Comparison of ENCODE assay signal across 8 cellular contexts in genomic region chr17:7579839-7580630, GRCh38. TPM values are rescaled to one million over a fixed set of nuclear protein-coding genes. Genes with fewer than 3 reads are reported as not detected.
DNase-seq lines count a peak whose midpoint lies in the region; ATAC-seq and TF ChIP-seq lines count a peak whose summit lies in the region.

No MANE protein-coding gene starts in this region.

- H3K9me3 ChIP-seq in left lung (no peaks in the 10 kb centered on the region), thymus (ENCODE audit: control insufficient read depth) (no peaks in the 10 kb centered on the region)

- ATAC-seq in activated T-cell treated with anti-CD3 and anti-CD28 coated beads, Interleukin-2, amount 50 U/mL, for 4 hours: no peak
- ATAC-seq in activated CD8-positive, alpha-beta T cell treated with anti-CD3 and anti-CD28 coated beads, Interleukin-2, amount 10 ng/mL, durations not matched to agents 7 days and 5 days: peak; percentile 0
- no peak for ATAC-seq in left lung
- no peak for ATAC-seq in GM21737 (IDR thresholded peaks at IDR 0.05; ENCODE audit: unreplicated experiment)
- no peak for ATAC-seq in GM19035 (IDR thresholded peaks at IDR 0.05; ENCODE audit: unreplicated experiment)

- H3K27ac Mint-ChIP-seq in activated CD8-positive, alpha-beta T cell treated with anti-CD3 and anti-CD28 coated beads, Interleukin-2, amount 10 ng/mL, durations not matched to agents 7 days and 5 days: peak overlapping the region; percentile 87

- H3K27me3 ChIP-seq in left lung (no peaks in the 10 kb centered on the region), thymus (ENCODE audit: control insufficient read depth, insufficient read depth) (no peaks in the 10 kb centered on the region)

- TF ChIP-seq CTCF in left lung (IDR thresholded peaks at IDR 0.05): no peak

- H3K27me3 Mint-ChIP-seq in activated T-cell treated with anti-CD3 and anti-CD28 coated beads, Interleukin-2, amount 50 U/mL, for 4 hours (ENCODE audit: low read depth): no peaks in the 10 kb centered on the region
- H3K27me3 Mint-ChIP-seq in activated CD8-positive, alpha-beta T cell treated with anti-CD3 and anti-CD28 coated beads, Interleukin-2, amount 10 ng/mL, durations not matched to agents 7 days and 5 days (ENCODE audit: low read depth): no peaks in the 10 kb centered on the region

- 87% methylated on average over 14 of the region's 14 CpGs for WGBS in thymus

- intact Hi-C loops in left lung (cut with DNase I): no loop called here

- DNase-seq in activated T-cell treated with anti-CD3 and anti-CD28 coated beads, Interleukin-2, amount 50 U/mL, for 4 hours: peak; percentile 26
- DNase-seq in activated T-cell treated with anti-CD3 and anti-CD28 coated beads for 4 hours (no peak), left lung (no peak), NCI-H1105 treated with DMSO at 0.1 percent for 48 hours (lab: John Stamatoyannopoulos, UW) (no peak)
- peak; percentile 52 for DNase-seq in activated CD8-positive, alpha-beta T cell treated with anti-CD3 and anti-CD28 coated beads, Interleukin-2, amount 10 ng/mL, durations not matched to agents 7 days and 5 days

- H3K4me3 Mint-ChIP-seq in activated T-cell treated with anti-CD3 and anti-CD28 coated beads, Interleukin-2, amount 50 U/mL, for 4 hours: peak overlapping the region; percentile 58
- peak overlapping the region; percentile 55 for H3K4me3 Mint-ChIP-seq in activated CD8-positive, alpha-beta T cell treated with anti-CD3 and anti-CD28 coated beads, Interleukin-2, amount 10 ng/mL, durations not matched to agents 7 days and 5 days

- peaks cover 32 to 92% of the 10 kb centered on the region in 2 donors for H3K4me1 ChIP-seq in left lung
- H3K4me1 ChIP-seq in thymus (ENCODE audit: control insufficient read depth, insufficient read depth, low read length): peaks cover 28% of the 10 kb centered on the region

- H3K27ac ChIP-seq in left lung (peak overlapping the region; percentile 84 to 98), thymus (ENCODE audit: low read depth) (peak overlapping the region; percentile 44)

- H3K4me3 ChIP-seq in left lung: peak overlapping the region; percentile 12 to 100
- no peak overlapping the region for H3K4me3 ChIP-seq in thymus (ENCODE audit: low read length)

- no peaks in the 10 kb centered on the region for H3K9me3 Mint-ChIP-seq in activated T-cell treated with anti-CD3 and anti-CD28 coated beads, Interleukin-2, amount 50 U/mL, for 4 hours
- no peaks in the 10 kb centered on the region for H3K9me3 Mint-ChIP-seq in activated CD8-positive, alpha-beta T cell treated with anti-CD3 and anti-CD28 coated beads, Interleukin-2, amount 10 ng/mL, durations not matched to agents 7 days and 5 days (ENCODE audit: insufficient read depth)

- peaks cover 0 to 59% of the 10 kb centered on the region in 2 donors for H3K36me3 ChIP-seq in left lung
- H3K36me3 ChIP-seq in thymus (ENCODE audit: control insufficient read depth, insufficient read depth): peaks cover 52% of the 10 kb centered on the region

- POLR2A ChIA-PET in activated CD8-positive, alpha-beta T cell treated with anti-CD3 and anti-CD28 coated beads, Interleukin-2, amount 10 ng/mL, durations not matched to agents 7 days and 5 days (lab: Charles Lee): interaction anchor here (0.6 to 6.8 kb wide), 8 partner anchors 7 to 277 kb away, joined by 3 to 105 read pairs (median 6); partner anchors contain the start of genes NAA38, POLR2A, SENP3 and SOX15

- peaks cover 46% of the 10 kb centered on the region for H3K36me3 Mint-ChIP-seq in activated T-cell treated with anti-CD3 and anti-CD28 coated beads, Interleukin-2, amount 50 U/mL, for 4 hours (ENCODE audit: insufficient read depth)
- peaks cover 74% of the 10 kb centered on the region for H3K36me3 Mint-ChIP-seq in activated CD8-positive, alpha-beta T cell treated with anti-CD3 and anti-CD28 coated beads, Interleukin-2, amount 10 ng/mL, durations not matched to agents 7 days and 5 days (ENCODE audit: low read depth)

- peaks cover 82% of the 10 kb centered on the region for H3K4me1 Mint-ChIP-seq in activated T-cell treated with anti-CD3 and anti-CD28 coated beads, Interleukin-2, amount 50 U/mL, for 4 hours (ENCODE audit: low read depth)
- H3K4me1 Mint-ChIP-seq in activated CD8-positive, alpha-beta T cell treated with anti-CD3 and anti-CD28 coated beads, Interleukin-2, amount 10 ng/mL, durations not matched to agents 7 days and 5 days (ENCODE audit: low read depth): peaks cover 89% of the 10 kb centered on the region

- CTCF ChIA-PET in activated CD8-positive, alpha-beta T cell treated with anti-CD3 and anti-CD28 coated beads, Interleukin-2, amount 10 ng/mL, durations not matched to agents 7 days and 5 days (lab: Charles Lee): interaction anchor here (0.6 to 2.6 kb wide), 8 partner anchors 9 to 224 kb away, joined by 3 to 14 read pairs (median 4); partner anchors contain the start of genes SENP3, SOX15 and WRAP53

RNA-seq across cellular contexts. Expression of gene CD68, which starts 0.6 kb away (rescaled TPM):
- 1 to 10 TPM; 4.8 to 5.3 (median 4.9) TPM for total RNA-seq in activated T-cell treated with anti-CD3 and anti-CD28 coated beads, Interleukin-2, amount 50 U/mL, for 4 hours
- 10 to 100 TPM in 1 of 2 experiments, 1 to 10 TPM in 1; 9.4 to 10.7 TPM for total RNA-seq in activated CD8-positive, alpha-beta T cell treated with anti-CD3 and anti-CD28 coated beads, Interleukin-2, amount 10 ng/mL, durations not matched to agents 7 days and 5 days
- total RNA-seq in left lung: 100 to 1,000 TPM; 305 to 427 TPM
- 124 TPM for polyA plus RNA-seq in thymus

RNA-seq across cellular contexts. Expression of gene MPDU1, which starts 3.6 kb away (rescaled TPM):
- 100 to 1,000 TPM; 110 to 134 (median 114) TPM for total RNA-seq in activated T-cell treated with anti-CD3 and anti-CD28 coated beads, Interleukin-2, amount 50 U/mL, for 4 hours
- total RNA-seq in activated CD8-positive, alpha-beta T cell treated with anti-CD3 and anti-CD28 coated beads, Interleukin-2, amount 10 ng/mL, durations not matched to agents 7 days and 5 days: 10 to 100 TPM; 69.0 to 70.4 TPM
- total RNA-seq in left lung: 10 to 100 TPM; 81.4 to 87.5 TPM
- polyA plus RNA-seq in thymus: 48.0 TPM

RNA-seq across cellular contexts. Expression of gene SOX15, which starts 9.9 kb away (rescaled TPM):
- under 1 TPM; 0.20 to 0.38 (median 0.24) TPM for total RNA-seq in activated T-cell treated with anti-CD3 and anti-CD28 coated beads, Interleukin-2, amount 50 U/mL, for 4 hours
- total RNA-seq in activated CD8-positive, alpha-beta T cell treated with anti-CD3 and anti-CD28 coated beads, Interleukin-2, amount 10 ng/mL, durations not matched to agents 7 days and 5 days: under 1 TPM; 0.29 to 0.34 TPM
- total RNA-seq in left lung: under 1 TPM in 1 of 2 donors, not detected in 1; 0.31 TPM
- polyA plus RNA-seq in thymus: 5.2 TPM

RNA-seq across cellular contexts. Expression of gene SENP3, which starts 18.3 kb away (rescaled TPM):
- 100 to 1,000 TPM; 138 to 153 (median 146) TPM for total RNA-seq in activated T-cell treated with anti-CD3 and anti-CD28 coated beads, Interleukin-2, amount 50 U/mL, for 4 hours
- total RNA-seq in activated CD8-positive, alpha-beta T cell treated with anti-CD3 and anti-CD28 coated beads, Interleukin-2, amount 10 ng/mL, durations not matched to agents 7 days and 5 days: 10 to 100 TPM; 54.4 to 62.0 TPM
- total RNA-seq in left lung: 10 to 100 TPM; 43.5 to 48.6 TPM
- 44.7 TPM for polyA plus RNA-seq in thymus

RNA-seq across cellular contexts. Expression of gene TNFSF13, which starts 21.5 kb away (rescaled TPM):
- total RNA-seq in activated T-cell treated with anti-CD3 and anti-CD28 coated beads, Interleukin-2, amount 50 U/mL, for 4 hours: 1 to 10 TPM in 2 of 3 donors, under 1 TPM in 1; 0.98 to 1.4 (median 1.3) TPM
- 1 to 10 TPM; 8.0 to 9.0 TPM for total RNA-seq in activated CD8-positive, alpha-beta T cell treated with anti-CD3 and anti-CD28 coated beads, Interleukin-2, amount 10 ng/mL, durations not matched to agents 7 days and 5 days
- 10 to 100 TPM; 79.2 to 87.4 TPM for total RNA-seq in left lung
- 19.6 TPM for polyA plus RNA-seq in thymus

Comparison
In these comparisons a context has a peak if more than half of its experiments do, and no peak if none do; other contexts are left out.
1. DNase-seq: peak in activated T-cell treated with anti-CD3 and anti-CD28 coated beads, Interleukin-2, amount 50 U/mL, for 4 hours (single experiment) and activated CD8-positive, alpha-beta T cell treated with anti-CD3 and anti-CD28 coated beads, Interleukin-2, amount 10 ng/mL, durations not matched to agents 7 days and 5 days (single experiment); none in activated T-cell treated with anti-CD3 and anti-CD28 coated beads for 4 hours (single experiment), left lung (0 of 2) and NCI-H1105 treated with DMSO at 0.1 percent for 48 hours (single experiment).
2. RNA of gene CD68, which starts 0.6 kb away (total RNA-seq): 305 to 427 TPM in left lung; 9.4 to 10.7 TPM in activated CD8-positive, alpha-beta T cell treated with anti-CD3 and anti-CD28 coated beads, Interleukin-2, amount 10 ng/mL, durations not matched to agents 7 days and 5 days and 4.8 to 5.3 TPM in activated T-cell treated with anti-CD3 and anti-CD28 coated beads, Interleukin-2, amount 50 U/mL, for 4 hours; every median in the first group is over 10 times any median in the second.